27 cellular contexts compared by ENCODE assay signal in genomic region chrX:873016-873415, GRCh38.
"Had no signal": no experiment of that assay in that cellular context is flagged by ENCODE, and none has a peak within 500 bp of the region (broad histone marks: within the 10 kb centered on the region; RNA-seq: fewer than 3 reads in every experiment).

No MANE protein-coding gene starts in this region.

- ATAC-seq: effector memory CD8-positive, alpha-beta T cell; esophagus mucosa; foreskin keratinocyte; gastrocnemius medialis; gastroesophageal sphincter; heart left ventricle; heart right ventricle had no signal

- H3K4me1 ChIP-seq: colonic mucosa, esophagus muscularis mucosa, esophagus squamous epithelium, foreskin keratinocyte, gastrocnemius medialis, gastroesophageal sphincter, heart left ventricle, heart right ventricle had no signal

- H3K27ac ChIP-seq: colonic mucosa, dorsolateral prefrontal cortex, epithelial cell of prostate, esophagus muscularis mucosa, esophagus squamous epithelium, foreskin keratinocyte, gastrocnemius medialis, gastroesophageal sphincter, heart left ventricle, heart right ventricle had no signal

- H3K27ac Mint-ChIP-seq: dendritic cell treated with granulocyte-macrophage colony-stimulating factor and Interleukin-4, amounts not matched to agents 40 ng/mL and 50 ng/mL, for 4 days; effector memory CD8-positive, alpha-beta T cell; endodermal cell had no signal

- H3K9me3 ChIP-seq: colonic mucosa, gastrocnemius medialis had no signal

- H3K27me3 ChIP-seq: colonic mucosa, foreskin keratinocyte, gastrocnemius medialis, heart left ventricle had no signal

- H3K4me3 ChIP-seq: colonic mucosa, dorsolateral prefrontal cortex, esophagus muscularis mucosa, esophagus squamous epithelium, gastrocnemius medialis, gastroesophageal sphincter, heart left ventricle, heart right ventricle had no signal

- DNase-seq: colonic mucosa; cortex of kidney; dermis blood vessel endothelial cell; dorsolateral prefrontal cortex; effector CD4-positive, alpha-beta T cell; effector CD8-positive, alpha-beta T cell; effector memory CD4-positive, alpha-beta T cell; effector memory CD8-positive, alpha-beta T cell; erythroblast; esophagus squamous epithelium; foreskin fibroblast; foreskin keratinocyte; foreskin melanocyte; gastrocnemius medialis; glutamatergic neuron; head of caudate nucleus; heart left ventricle; heart right ventricle had no signal

- H3K27me3 Mint-ChIP-seq: dendritic cell treated with granulocyte-macrophage colony-stimulating factor and Interleukin-4, amounts not matched to agents 40 ng/mL and 50 ng/mL, for 4 days; effector memory CD8-positive, alpha-beta T cell had no signal

- FAIRE-seq: colon, endometrium, endothelial cell of umbilical vein had no signal

- H3K4me1 Mint-ChIP-seq: endodermal cell had no signal

- H3K36me3 ChIP-seq: colonic mucosa, esophagus muscularis mucosa, esophagus squamous epithelium, gastrocnemius medialis, gastroesophageal sphincter, heart left ventricle, heart right ventricle had no signal

- H3K4me3 Mint-ChIP-seq: dendritic cell treated with granulocyte-macrophage colony-stimulating factor and Interleukin-4, amounts not matched to agents 40 ng/mL and 50 ng/mL, for 4 days; effector memory CD8-positive, alpha-beta T cell; endodermal cell had no signal
